In the genomic region with DNA sequence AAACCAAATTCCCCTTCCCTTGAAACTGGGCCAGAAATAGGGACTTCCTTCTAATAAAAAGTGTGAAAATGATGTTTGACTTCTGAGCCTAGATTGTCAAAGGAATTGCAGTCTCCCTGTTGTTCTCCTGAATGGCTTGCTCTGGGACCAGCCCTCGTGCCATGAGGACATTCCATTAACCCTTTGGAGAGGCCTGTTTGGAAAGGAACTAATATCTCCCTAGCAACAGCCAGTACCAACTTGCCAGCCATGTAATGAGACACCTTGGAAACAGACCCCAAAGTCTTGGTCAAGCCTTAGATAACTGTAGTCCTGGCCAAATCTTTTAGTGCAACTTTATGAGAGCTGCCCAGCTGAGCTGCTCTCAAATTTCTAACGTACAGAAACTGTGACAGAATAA, we compare ENCODE assay signal across 23 cellular contexts. TPM values are rescaled to one million over a fixed set of nuclear protein-coding genes. Genes with fewer than 3 reads are reported as not detected.
DNase-seq lines count a peak whose midpoint lies in the region; ATAC-seq and TF ChIP-seq lines count a peak whose summit lies in the region.
"Had no signal": no experiment of that assay in that cellular context is flagged by ENCODE, and none has a peak within 500 bp of the region (broad histone marks: within the 10 kb centered on the region; RNA-seq: fewer than 3 reads in every experiment).

No MANE protein-coding gene starts in this region.

- DNase-seq in DMS79 treated with DMSO at 0.1 percent for 48 hours (lab: John Stamatoyannopoulos, UW) = peak; percentile 43
- DNase-seq in DMS79 (lab: John Stamatoyannopoulos, UW) = no peak
- DNase-seq in RWPE2 (ENCODE audit: low spot score) = no peak
- peak; percentile 13 for DNase-seq in endothelial cell (ENCODE audit: low spot score)
- peak; percentile 29 for DNase-seq in nephron progenitor cell
- DNase-seq in NCI-H1417 treated with DMSO at 0.1 percent for 48 hours (lab: John Stamatoyannopoulos, UW) = no peak
- DNase-seq in MV-4-11 (lab: John Stamatoyannopoulos, UW) = no peak
- DNase-seq: Calu3; CD4-positive, alpha-beta T cell; DND-41; GDM1; NCI-H1092; NCI-H1694; NCI-H2107; NCI-H69; PC-9 had no signal

- TF ChIP-seq CTCF in RWPE2 (IDR thresholded peaks at IDR 0.05; ENCODE audit: poor library complexity, severe bottlenecking) (no peak), endothelial cell (IDR thresholded peaks at IDR 0.05; ENCODE audit: unreplicated experiment) (no peak), nephron progenitor cell (IDR thresholded peaks at IDR 0.05) (no peak)

- H3K4me3 ChIP-seq in RWPE2 (ENCODE audit: severe bottlenecking) = no peak overlapping the region
- H3K4me3 ChIP-seq: PC-9, SK-N-MC had no signal

- no peaks in the 10 kb centered on the region for H3K27me3 Mint-ChIP-seq in endothelial cell (ENCODE audit: unreplicated experiment)
- H3K27me3 Mint-ChIP-seq in nephron progenitor cell (ENCODE audit: low read depth, poor library complexity) = peaks cover 7% of the 10 kb centered on the region
- H3K27me3 Mint-ChIP-seq: CD4-positive, alpha-beta T cell had no signal

- H3K27ac ChIP-seq in RWPE2 (ENCODE audit: poor library complexity, severe bottlenecking) = no peak overlapping the region
- H3K27ac ChIP-seq: 22Rv1, KMS-11, PC-9, SK-N-MC had no signal

- H3K9me3 Mint-ChIP-seq in endothelial cell (ENCODE audit: unreplicated experiment) = no peaks in the 10 kb centered on the region
- H3K9me3 Mint-ChIP-seq in nephron progenitor cell = peaks cover 15% of the 10 kb centered on the region
- H3K9me3 Mint-ChIP-seq: CD4-positive, alpha-beta T cell had no signal

- no peaks in the 10 kb centered on the region for H3K9me3 ChIP-seq in RWPE2 (ENCODE audit: severe bottlenecking)

- no peaks in the 10 kb centered on the region for H3K27me3 ChIP-seq in RWPE2 (ENCODE audit: insufficient read depth, poor library complexity, severe bottlenecking)

- H3K4me3 Mint-ChIP-seq in endothelial cell (ENCODE audit: unreplicated experiment) (no peak overlapping the region), nephron progenitor cell (no peak overlapping the region)
- H3K4me3 Mint-ChIP-seq: B cell; CD4-positive, alpha-beta T cell had no signal

- H3K36me3 Mint-ChIP-seq in endothelial cell (ENCODE audit: low read depth, unreplicated experiment) = no peaks in the 10 kb centered on the region
- H3K36me3 Mint-ChIP-seq in nephron progenitor cell (ENCODE audit: low read depth) = no peaks in the 10 kb centered on the region

- peaks cover 17% of the 10 kb centered on the region for H3K4me1 ChIP-seq in RWPE2 (ENCODE audit: insufficient read depth, poor library complexity, severe bottlenecking)

- H3K27ac Mint-ChIP-seq in endothelial cell (ENCODE audit: unreplicated experiment) (no peak overlapping the region), nephron progenitor cell (peak overlapping the region; percentile 93)
- H3K27ac Mint-ChIP-seq: B cell; CD4-positive, alpha-beta T cell had no signal

- ATAC-seq in RWPE2 (ENCODE audit: low read depth) (peak; percentile 38; the same call in 2 of the 3 replicates), HG03159 (IDR thresholded peaks at IDR 0.05; ENCODE audit: unreplicated experiment) (no peak)
- ATAC-seq: HepG2, Right ventricle myocardium inferior had no signal

- peaks cover 5% of the 10 kb centered on the region for H3K4me1 Mint-ChIP-seq in endothelial cell (ENCODE audit: unreplicated experiment)
- peaks cover 29% of the 10 kb centered on the region for H3K4me1 Mint-ChIP-seq in nephron progenitor cell
- H3K4me1 Mint-ChIP-seq: B cell had no signal

- no peaks in the 10 kb centered on the region for H3K36me3 ChIP-seq in RWPE2 (ENCODE audit: low read depth)

RNA-seq across cellular contexts. Expression of a gene that starts 8.1 kb away (rescaled TPM):
- total RNA-seq in endothelial cell (ENCODE audit: unreplicated experiment) = 0.08 TPM
- total RNA-seq: B cell, Calu3, HepG2, PC-9 had no signal

Comparison
In these comparisons a context has a peak if more than half of its experiments do, and no peak if none do; other contexts are left out.
1. DNase-seq: peak in DMS79 treated with DMSO at 0.1 percent for 48 hours (single experiment), endothelial cell (single experiment) and nephron progenitor cell (single experiment); none in DMS79 (single experiment), RWPE2 (single experiment), NCI-H1417 treated with DMSO at 0.1 percent for 48 hours (single experiment) and MV-4-11 (single experiment).